2 cellular contexts compared by ENCODE assay signal in genomic region chr3:150733936-150734794, GRCh38.
TF ChIP-seq lines count a peak whose summit lies in the region.

No MANE protein-coding gene starts in this region.

TF ChIP-seq in HEK293, 187 proteins besides CTCF, POLR2A, EP300 and RAD21:
- TF ChIP-seq ZNF707 (tag by site-specific recombination; IDR thresholded peaks at IDR 0.05) (no peak), ZNF768 (tag by site-specific recombination; IDR thresholded peaks at IDR 0.05) (peak; percentile 63; the same call in 1 of the 2 replicates), ZNF76 (tag by site-specific recombination; IDR thresholded peaks at IDR 0.05; ENCODE audit: borderline replicate concordance, low read depth) (no peak), ZNF561 (tag by site-specific recombination; IDR thresholded peaks at IDR 0.05; ENCODE audit: borderline replicate concordance) (no peak), ZNF521 (tag by site-specific recombination; IDR thresholded peaks at IDR 0.05) (no peak), OSR2 (tag by site-specific recombination; IDR thresholded peaks at IDR 0.05) (no peak)

TF ChIP-seq in HepG2, 621 proteins besides CTCF, POLR2A, EP300 and RAD21 (continues in another document):
- TF ChIP-seq ZNF616 (CRISPR knock-in tag; IDR thresholded peaks at IDR 0.05; ENCODE audit: low read depth) (no peak), SMC3 (IDR thresholded peaks at IDR 0.05; ENCODE audit: low read length) (0 out of 2 replicates have a peak, but pooled peaks have one; percentile 5), ZNF704 (CRISPR knock-in tag; IDR thresholded peaks at IDR 0.05; ENCODE audit: borderline replicate concordance) (no peak), ZNF280D (CRISPR knock-in tag; IDR thresholded peaks at IDR 0.05) (peak; percentile 65; the same call in 1 of the 2 replicates), ZNF619 (CRISPR knock-in tag; IDR thresholded peaks at IDR 0.05) (no peak), SALL2 (CRISPR knock-in tag; IDR thresholded peaks at IDR 0.05) (peak; percentile 68), ZNF501 (CRISPR knock-in tag; IDR thresholded peaks at IDR 0.05) (no peak), SIN3B (IDR thresholded peaks at IDR 0.05; ENCODE audit: low read length) (no peak), ZNF776 (CRISPR knock-in tag; IDR thresholded peaks at IDR 0.05) (no peak), FOXA1 (IDR thresholded peaks at IDR 0.05) (no peak), FOXA1 (CRISPR knock-in tag; IDR thresholded peaks at IDR 0.05) (peak; percentile 60; the same call in 1 of the 2 replicates), NONO (IDR thresholded peaks at IDR 0.05) (no peak), NONO (CRISPR knock-in tag; conservative IDR thresholded peaks at IDR 0.05) (no peak), ARNT (IDR thresholded peaks at IDR 0.05) (no peak), SKI (IDR thresholded peaks at IDR 0.05; ENCODE audit: partially characterized antibody) (peak; percentile 49), ZKSCAN1 (IDR thresholded peaks at IDR 0.05; ENCODE audit: low read length) (no peak), ARNT2 (CRISPR knock-in tag; IDR thresholded peaks at IDR 0.05; ENCODE audit: low read depth) (no peak), HOXA7 (CRISPR knock-in tag; IDR thresholded peaks at IDR 0.05) (no peak), ZBTB7A (CRISPR knock-in tag; IDR thresholded peaks at IDR 0.05) (no peak), ZNF18 (CRISPR knock-in tag; IDR thresholded peaks at IDR 0.05; ENCODE audit: insufficient replicate concordance) (no peak), PHF21A (CRISPR knock-in tag; IDR thresholded peaks at IDR 0.05) (no peak), TBX3 (IDR thresholded peaks at IDR 0.05; ENCODE audit: borderline replicate concordance) (0 out of 2 replicates have a peak, but pooled peaks have one; percentile 12), ONECUT2 (CRISPR knock-in tag; IDR thresholded peaks at IDR 0.05) (peak; percentile 38; the same call in 1 of the 2 replicates), HNF1A (IDR thresholded peaks at IDR 0.05; ENCODE audit: low read depth) (no peak), HNF1A (CRISPR knock-in tag; IDR thresholded peaks at IDR 0.05; ENCODE audit: borderline replicate concordance) (peak; percentile 70; the same call in 1 of the 2 replicates), ZNF781 (CRISPR knock-in tag; IDR thresholded peaks at IDR 0.05; ENCODE audit: borderline replicate concordance, not compliant biosample characterization) (no peak), ZNF33A (CRISPR knock-in tag; IDR thresholded peaks at IDR 0.05; ENCODE audit: borderline replicate concordance) (no peak), ZNF546 (CRISPR knock-in tag; conservative IDR thresholded peaks at IDR 0.05) (no peak), ZNF468 (CRISPR knock-in tag; IDR thresholded peaks at IDR 0.05) (no peak), SP2 (CRISPR knock-in tag; IDR thresholded peaks at IDR 0.05) (no peak), KDM1A (CRISPR knock-in tag; IDR thresholded peaks at IDR 0.05) (peak; percentile 87), SRSF1 (optimal IDR thresholded peaks at IDR 0.05; ENCODE audit: low read depth, low read length) (no peak), ZNF567 (CRISPR knock-in tag; IDR thresholded peaks at IDR 0.05; ENCODE audit: borderline replicate concordance) (no peak), ZNF746 (CRISPR knock-in tag; IDR thresholded peaks at IDR 0.05) (no peak), HOXA5 (CRISPR knock-in tag; IDR thresholded peaks at IDR 0.05) (no peak), RBAK (CRISPR knock-in tag; IDR thresholded peaks at IDR 0.05) (no peak), SMAD3 (CRISPR knock-in tag; IDR thresholded peaks at IDR 0.05) (peak; percentile 72), RELA (CRISPR knock-in tag; IDR thresholded peaks at IDR 0.05) (no peak), CEBPG (CRISPR knock-in tag; IDR thresholded peaks at IDR 0.05) (peak; percentile 42; the same call in 1 of the 2 replicates), EHMT2 (IDR thresholded peaks at IDR 0.05; ENCODE audit: borderline replicate concordance, low read depth, low read length) (peak; percentile 46; the same call in 1 of the 2 replicates), LCORL (IDR thresholded peaks at IDR 0.05) (no peak), LCORL (CRISPR knock-in tag; IDR thresholded peaks at IDR 0.05) (no peak), PAXIP1 (CRISPR knock-in tag; conservative IDR thresholded peaks at IDR 0.05) (peak; percentile 69), NCOA1 (CRISPR knock-in tag; IDR thresholded peaks at IDR 0.05) (peak; percentile 73; the same call in 1 of the 2 replicates), HNF4G (IDR thresholded peaks at IDR 0.05; ENCODE audit: borderline replicate concordance, low read depth, low read length) (peak; percentile 21; the same call in 1 of the 2 replicates), HNF4G (CRISPR knock-in tag; IDR thresholded peaks at IDR 0.05; ENCODE audit: borderline replicate concordance, low read depth) (no peak), NFE2L1 (CRISPR knock-in tag; IDR thresholded peaks at IDR 0.05; ENCODE audit: borderline replicate concordance) (no peak), ZNF326 (CRISPR knock-in tag; IDR thresholded peaks at IDR 0.05; ENCODE audit: borderline replicate concordance) (no peak), MIXL1 (CRISPR knock-in tag; IDR thresholded peaks at IDR 0.05) (no peak), ZNF20 (CRISPR knock-in tag; IDR thresholded peaks at IDR 0.05) (no peak), HNRNPH1 (optimal IDR thresholded peaks at IDR 0.05; ENCODE audit: low read depth, low read length) (no peak), ZNF747 (CRISPR knock-in tag; IDR thresholded peaks at IDR 0.05; ENCODE audit: borderline replicate concordance) (no peak), ZNF430 (CRISPR knock-in tag; IDR thresholded peaks at IDR 0.05) (no peak), AHR (CRISPR knock-in tag; IDR thresholded peaks at IDR 0.05) (no peak), ETV6 (CRISPR knock-in tag; conservative IDR thresholded peaks at IDR 0.05) (no peak)
